In the genomic region with DNA sequence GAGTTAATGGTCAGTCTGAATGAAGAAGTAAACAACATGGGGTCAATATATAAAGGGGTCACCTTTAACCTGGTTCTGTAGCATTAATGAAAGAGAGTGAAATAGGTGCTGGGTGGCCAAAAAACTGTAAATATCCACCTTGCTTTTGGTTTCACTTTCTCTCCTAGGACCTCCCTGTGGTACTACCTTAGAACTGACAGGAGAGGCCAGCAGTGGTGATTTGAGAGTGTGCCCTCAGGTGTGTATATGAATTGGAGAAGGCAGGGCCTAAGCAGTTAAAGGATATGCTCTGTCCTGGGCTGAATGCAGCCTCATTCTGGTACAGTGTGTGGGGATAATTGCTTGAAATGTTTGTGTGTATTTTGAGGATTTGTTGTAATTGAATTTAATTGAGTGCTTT, we compare ENCODE assay signal across 8 cellular contexts.
DNase-seq lines count a peak whose midpoint lies in the region; ATAC-seq, FAIRE-seq and TF ChIP-seq lines count a peak whose summit lies in the region.

No MANE protein-coding gene starts in this region.

- ATAC-seq in GM19467 (IDR thresholded peaks at IDR 0.05; ENCODE audit: unreplicated experiment) (peak; percentile 78), HG03442 (IDR thresholded peaks at IDR 0.05; ENCODE audit: unreplicated experiment) (peak; percentile 59)

- H4K8ac ChIP-seq in H1 (ENCODE audit: extremely low read depth, insufficient read depth, low read length), result no peak overlapping the region

- H4K5ac ChIP-seq in H1 (ENCODE audit: insufficient read length, low read depth, low read length), result no peak overlapping the region

- no peak overlapping the region for H3K4me2 ChIP-seq in H1 (ENCODE audit: insufficient read depth in 1 of 2, low read depth in 2 of 2, low read length in 2 of 2)

- no peak for TF ChIP-seq CTCF in H1 (IDR thresholded peaks at IDR 0.05; ENCODE audit: control extremely low read depth in 1 of 3, insufficient read depth in 1 of 3, low read depth in 1 of 3, low read length in 3 of 3)
- TF ChIP-seq CTCF in esophagus muscularis mucosa (IDR thresholded peaks at IDR 0.05), result no peak
- no peak for TF ChIP-seq CTCF in A673 (conservative IDR thresholded peaks at IDR 0.05; ENCODE audit: low read depth, low read length)
- no peak for TF ChIP-seq CTCF in sigmoid colon (IDR thresholded peaks at IDR 0.05)

- intact Hi-C loops in esophagus muscularis mucosa (cut with DNase I), result no loop called here
- intact Hi-C loops in A673 (cut with micrococcal nuclease; ENCODE audit: unreplicated experiment), result no loop called here
- intact Hi-C loops in sigmoid colon (cut with DNase I), result no loop called here

- no peak overlapping the region for H2BK12ac ChIP-seq in H1 (ENCODE audit: low read depth, low read length)

- no peak overlapping the region for H2BK5ac ChIP-seq in H1 (ENCODE audit: low read depth, low read length)

- TF ChIP-seq POLR2A in H1 (IDR thresholded peaks at IDR 0.05; ENCODE audit: control extremely low read depth in 1 of 2, low read depth in 2 of 2, low read length in 2 of 2), result no peak
- TF ChIP-seq POLR2A in esophagus muscularis mucosa (IDR thresholded peaks at IDR 0.05; ENCODE audit: low read depth), result no peak
- no peak for TF ChIP-seq POLR2A in sigmoid colon (IDR thresholded peaks at IDR 0.05)

- no peaks in the 10 kb centered on the region for H3K23me2 ChIP-seq in H1 (ENCODE audit: low read depth, low read length)

- no peaks in the 10 kb centered on the region for H3K79me2 ChIP-seq in H1 (ENCODE audit: control insufficient read depth in 1 of 2, insufficient read depth in 2 of 2, low read length in 2 of 2)

- CTCF ChIA-PET in H1 (lab: Charles Lee; ENCODE audit: partially characterized antibody) (interaction anchor here (0.6 to 1.5 kb wide), 2 partner anchors 853 to 861 kb away, joined by 3 read pairs; no protein-coding TSS in a partner anchor), A673 (lab: Charles Lee) (no interaction called here)

- H3K4me1 ChIP-seq in H1 (replicated peaks in 1 of 4; ENCODE audit: control insufficient read depth in 3 of 4, insufficient read depth in 4 of 4, low read length in 3 of 4) (peaks cover 0 to under 1% (median 0%) of the 10 kb centered on the region in 4 experiments; a peak in 1 of 7 replicates), esophagus muscularis mucosa (peaks cover 0 to 7% (median 0%) of the 10 kb centered on the region in 4 donors), A673 (ENCODE audit: insufficient read depth, low read length, poor library complexity, severe bottlenecking) (peaks cover 3% of the 10 kb centered on the region), sigmoid colon (no peaks in the 10 kb centered on the region)

- no peak overlapping the region for H3K4ac ChIP-seq in H1 (replicated peaks; ENCODE audit: insufficient read length, low read depth, low read length)

- H2AFZ ChIP-seq in H1 (ENCODE audit: low read length), result no peak overlapping the region

- H3K27me3 ChIP-seq in H1 (replicated peaks in 1 of 4; ENCODE audit: control insufficient read depth in 3 of 4, extremely low read depth in 1 of 4, insufficient read depth in 3 of 4, low read length in 3 of 4) (no peaks in the 10 kb centered on the region), esophagus muscularis mucosa (no peaks in the 10 kb centered on the region), A673 (replicated peaks; ENCODE audit: insufficient read depth, low read depth, low read length, poor library complexity) (no peaks in the 10 kb centered on the region), sigmoid colon (no peaks in the 10 kb centered on the region)

- FAIRE-seq in H1 (lab: Jason Lieb, UNC), result peak; percentile 36

- no peak overlapping the region for H3K23ac ChIP-seq in H1 (ENCODE audit: insufficient read length)

- POLR2A ChIA-PET in H1 (lab: Charles Lee; ENCODE audit: partially characterized antibody), result no interaction called here
- POLR2A ChIA-PET in A673 (lab: Charles Lee; ENCODE audit: low non-redundant PET), result no interaction called here

- TF ChIP-seq EP300 in H1 (IDR thresholded peaks at IDR 0.05; ENCODE audit: borderline replicate concordance in 1 of 2, low read depth in 2 of 2, low read length in 2 of 2) (no peak), esophagus muscularis mucosa (IDR thresholded peaks at IDR 0.05) (no peak), sigmoid colon (IDR thresholded peaks at IDR 0.05) (no peak)

- no peak overlapping the region for H4K91ac ChIP-seq in H1 (replicated peaks; ENCODE audit: insufficient read length, low read length)

- H2BK120ac ChIP-seq in H1 (replicated peaks; ENCODE audit: low read depth, low read length), result no peak overlapping the region

- no peaks in the 10 kb centered on the region for H3K36me3 ChIP-seq in H1 (ENCODE audit: control insufficient read depth in 2 of 4, insufficient read depth in 4 of 4, low read length in 3 of 4)
- no peaks in the 10 kb centered on the region for H3K36me3 ChIP-seq in esophagus muscularis mucosa
- H3K36me3 ChIP-seq in A673 (ENCODE audit: insufficient read depth, low read length, poor library complexity, severe bottlenecking), result no peaks in the 10 kb centered on the region
- no peaks in the 10 kb centered on the region for H3K36me3 ChIP-seq in sigmoid colon

- no peak overlapping the region for H2BK15ac ChIP-seq in H1 (ENCODE audit: low read length)

- H2AK5ac ChIP-seq in H1 (ENCODE audit: low read depth, low read length), result no peak overlapping the region

- no TSS peak for BruUV-seq in A673 (replicated peaks; lab: Mats Ljungman, UMichigan)

- DNase-seq in ELR (ENCODE audit: low read depth) (peak; percentile 6), H1 (ENCODE audit: low read depth in 1 of 2, low spot score in 2 of 2) (no peak), esophagus muscularis mucosa (ENCODE audit: extremely low spot score) (no peak), A673 (ENCODE audit: low spot score) (no peak), NCI-H748 treated with DMSO at 0.1 percent for 48 hours (lab: John Stamatoyannopoulos, UW) (no peak), sigmoid colon (no peak)

- no peak overlapping the region for H2BK20ac ChIP-seq in H1 (ENCODE audit: low read length)

- no peaks in the 10 kb centered on the region for H4K20me1 ChIP-seq in H1 (replicated peaks in 1 of 2; ENCODE audit: control insufficient read depth in 1 of 2, insufficient read depth in 2 of 2, low read length in 2 of 2)

- no peak overlapping the region for H3K9ac ChIP-seq in H1 (replicated peaks in 1 of 4; ENCODE audit: extremely low read depth in 1 of 4, low read depth in 3 of 4, low read length in 3 of 4)

- H3K18ac ChIP-seq in H1 (ENCODE audit: extremely low read depth, low read length), result no peak overlapping the region

- H3K27ac ChIP-seq in H1 (ENCODE audit: low read depth, low read length) (no peak overlapping the region), esophagus muscularis mucosa (replicated peaks in 1 of 4) (no peak overlapping the region), A673 (ENCODE audit: low read depth, low read length, poor library complexity, severe bottlenecking) (no peak overlapping the region), sigmoid colon (no peak overlapping the region)

- no peak overlapping the region for H3K56ac ChIP-seq in H1 (replicated peaks; ENCODE audit: insufficient read length, low read depth, low read length)

- peak in 1 of 2 experiments; percentile 12; a peak in 1 of 4 replicates for TF ChIP-seq RAD21 in H1 (IDR thresholded peaks at IDR 0.05 in 1 of 2, conservative IDR thresholded peaks at IDR 0.05 in 1 of 2; ENCODE audit: low read depth in 2 of 2, low read length in 2 of 2)

- H3K4me3 ChIP-seq in H1 (ENCODE audit: extremely low read depth in 1 of 4, insufficient read depth in 2 of 4, low read depth in 3 of 4, low read length in 4 of 4) (no peak overlapping the region), esophagus muscularis mucosa (no peak overlapping the region), A673 (ENCODE audit: low read depth, low read length, poor library complexity, severe bottlenecking) (no peak overlapping the region), sigmoid colon (no peak overlapping the region)

- H3K79me1 ChIP-seq in H1 (ENCODE audit: low read depth, low read length), result no peaks in the 10 kb centered on the region

- no peak overlapping the region for H3K14ac ChIP-seq in H1 (ENCODE audit: insufficient read length)

- no peaks in the 10 kb centered on the region for H3K9me3 ChIP-seq in H1 (ENCODE audit: insufficient read depth in 2 of 2, low read depth in 1 of 2, low read length in 1 of 2)
- no peaks in the 10 kb centered on the region for H3K9me3 ChIP-seq in esophagus muscularis mucosa
- H3K9me3 ChIP-seq in A673 (ENCODE audit: low read depth, low read length, poor library complexity, severe bottlenecking), result no peaks in the 10 kb centered on the region
- H3K9me3 ChIP-seq in sigmoid colon, result no peaks in the 10 kb centered on the region

TF ChIP-seq in H1, 55 proteins besides CTCF, POLR2A, EP300 and RAD21 (continues in another document):
- TF ChIP-seq SIN3A (conservative IDR thresholded peaks at IDR 0.05 in 1 of 2, IDR thresholded peaks at IDR 0.05 in 1 of 2; ENCODE audit: low read depth in 1 of 2, low read length in 2 of 2), result no peak
- no peak for TF ChIP-seq JUN (IDR thresholded peaks at IDR 0.05; ENCODE audit: low read depth, low read length)
- no peak for TF ChIP-seq CHD2 (IDR thresholded peaks at IDR 0.05; ENCODE audit: low read length)
- TF ChIP-seq RBBP5 (IDR thresholded peaks at IDR 0.05; ENCODE audit: borderline replicate concordance, low read depth, low read length), result no peak
- TF ChIP-seq HDAC2 (IDR thresholded peaks at IDR 0.05; ENCODE audit: borderline replicate concordance in 1 of 2, low read depth in 2 of 2, low read length in 2 of 2), result no peak
- TF ChIP-seq MAX (IDR thresholded peaks at IDR 0.05), result no peak
- TF ChIP-seq YY1 (IDR thresholded peaks at IDR 0.05; ENCODE audit: low read depth, low read length), result no peak
- no peak for TF ChIP-seq RFX5 (IDR thresholded peaks at IDR 0.05; ENCODE audit: borderline replicate concordance, low read depth, low read length)
- TF ChIP-seq CHD1 (IDR thresholded peaks at IDR 0.05; ENCODE audit: low read depth, low read length), result no peak
- TF ChIP-seq ATF3 (IDR thresholded peaks at IDR 0.05; ENCODE audit: insufficient read depth, low read depth, low read length), result no peak
- no peak for TF ChIP-seq SRF (IDR thresholded peaks at IDR 0.05; ENCODE audit: low read depth, low read length)
- no peak for TF ChIP-seq TEAD4 (IDR thresholded peaks at IDR 0.05; ENCODE audit: low read depth, low read length)
- no peak for TF ChIP-seq NRF1 (IDR thresholded peaks at IDR 0.05; ENCODE audit: low read depth, low read length)
- TF ChIP-seq CEBPB (IDR thresholded peaks at IDR 0.05; ENCODE audit: low read depth, low read length), result no peak
- no peak for TF ChIP-seq CBX8 (IDR thresholded peaks at IDR 0.05; ENCODE audit: borderline replicate concordance, low read depth, low read length)
- TF ChIP-seq SP1 (IDR thresholded peaks at IDR 0.05; ENCODE audit: low read depth, low read length), result no peak
